16 cellular contexts compared by ENCODE assay signal in the genomic region with DNA sequence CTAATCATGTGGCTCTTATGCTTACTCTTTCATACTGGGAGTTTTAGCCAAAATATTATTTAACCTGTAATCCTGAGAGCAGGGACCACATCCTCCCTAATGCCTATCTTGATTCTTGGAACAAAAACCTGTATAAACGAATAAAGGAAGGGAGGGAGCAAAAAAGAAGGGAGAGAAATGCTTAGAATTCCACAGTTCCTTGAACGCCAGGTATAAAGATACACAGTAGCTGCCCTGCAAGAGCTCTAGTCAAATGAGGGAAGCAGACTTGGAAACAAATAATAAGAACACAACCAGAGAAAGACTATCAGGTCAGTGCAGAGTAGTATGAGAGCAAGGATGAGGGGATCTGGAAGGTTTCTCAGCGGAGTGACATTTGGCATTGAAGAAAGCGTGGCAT.
DNase-seq lines count a peak whose midpoint lies in the region; ATAC-seq and TF ChIP-seq lines count a peak whose summit lies in the region.
"Had no signal": no experiment of that assay in that cellular context is flagged by ENCODE, and none has a peak within 500 bp of the region (broad histone marks: within the 10 kb centered on the region; RNA-seq: fewer than 3 reads in every experiment).

No MANE protein-coding gene starts in this region.

- no peaks in the 10 kb centered on the region for H3K79me2 ChIP-seq in MM.1S (ENCODE audit: low read length)

- no peak for TF ChIP-seq CTCF in cardiac muscle cell (IDR thresholded peaks at IDR 0.05; ENCODE audit: low read depth, low read length)
- TF ChIP-seq CTCF in left ventricle myocardium inferior (IDR thresholded peaks at IDR 0.05; ENCODE audit: borderline replicate concordance) = no peak
- TF ChIP-seq CTCF in MM.1S (IDR thresholded peaks at IDR 0.05; ENCODE audit: low read length) = no peak
- no peak for TF ChIP-seq CTCF in esophagus muscularis mucosa (IDR thresholded peaks at IDR 0.05)
- TF ChIP-seq CTCF in omental fat pad (IDR thresholded peaks at IDR 0.05) = no peak
- no peak for TF ChIP-seq CTCF in GM13977 (IDR thresholded peaks at IDR 0.05; ENCODE audit: extremely low read depth, insufficient read depth, missing control alignments)

- ATAC-seq in omental fat pad (ENCODE audit: low FRiP score) (peak; percentile 25), esophagus mucosa (no peak)
- ATAC-seq: effector memory CD8-positive, alpha-beta T cell had no signal

- H3K27me3 ChIP-seq in cardiac muscle cell (no peaks in the 10 kb centered on the region), left ventricle myocardium inferior (ENCODE audit: low read depth) (peaks cover 10% of the 10 kb centered on the region), MM.1S (replicated peaks; ENCODE audit: insufficient read depth, low read length) (no peaks in the 10 kb centered on the region), esophagus muscularis mucosa (peaks cover 0 to 12% (median 0%) of the 10 kb centered on the region in 4 donors)
- H3K27me3 ChIP-seq: uterus had no signal

- 46% methylated on average over 4 of the region's 4 CpGs for whole genome bisulfite sequencing in esophagus muscularis mucosa

- no peak overlapping the region for H3K4me2 ChIP-seq in MM.1S (ENCODE audit: low read depth, low read length)

- intact Hi-C loops in left ventricle myocardium inferior (cut with micrococcal nuclease) = loop anchor here (10.0 kb wide), 1 partner anchor 607 kb away; no protein-coding TSS in a partner anchor
- intact Hi-C loops in esophagus muscularis mucosa (cut with DNase I) = loop anchor here (10.0 kb wide), 1 partner anchor 1477 kb away; no protein-coding TSS in a partner anchor

- no peak overlapping the region for H3K4me3 ChIP-seq in cardiac muscle cell
- no peak overlapping the region for H3K4me3 ChIP-seq in left ventricle myocardium inferior
- H3K4me3 ChIP-seq in MM.1S (ENCODE audit: low read length) = no peak overlapping the region
- no peak overlapping the region for H3K4me3 ChIP-seq in esophagus muscularis mucosa
- H3K4me3 ChIP-seq: uterus had no signal

- in situ Hi-C loops in KBM-7 (cut with MboI; ENCODE audit: low pct_unique_long_range_greater_than_20kb, low sequenced_read_pairs) = no loop called here
- in situ Hi-C loops in GM13977 (cut with MboI; ENCODE audit: low pct_unique_long_range_greater_than_20kb, low sequenced_read_pairs, unreplicated experiment) = loop anchor here (25.0 kb wide), 3 partner anchors 425 to 1475 kb away; partner anchors contain the start of gene TGFB2

- peak overlapping the region; percentile 39 for H3K27ac ChIP-seq in cardiac muscle cell
- no peak overlapping the region for H3K27ac ChIP-seq in left ventricle myocardium inferior (replicated peaks)
- H3K27ac ChIP-seq in MM.1S (ENCODE audit: low read length) = no peak overlapping the region
- H3K27ac ChIP-seq in esophagus muscularis mucosa (replicated peaks in 1 of 4) = no peak overlapping the region
- H3K27ac ChIP-seq: uterus had no signal

- H3K9me3 ChIP-seq in cardiac muscle cell (ENCODE audit: low read depth) = no peaks in the 10 kb centered on the region
- no peaks in the 10 kb centered on the region for H3K9me3 ChIP-seq in left ventricle myocardium inferior (replicated peaks)
- no peaks in the 10 kb centered on the region for H3K9me3 ChIP-seq in MM.1S (replicated peaks; ENCODE audit: insufficient read depth, low read length)
- H3K9me3 ChIP-seq in esophagus muscularis mucosa = no peaks in the 10 kb centered on the region
- H3K9me3 ChIP-seq: uterus had no signal

- no peaks in the 10 kb centered on the region for H3K9me2 ChIP-seq in MM.1S (replicated peaks; ENCODE audit: insufficient read depth, low read length)

- no peaks in the 10 kb centered on the region for H3F3A ChIP-seq in MM.1S (ENCODE audit: insufficient read depth, low read length)

- H3K9ac ChIP-seq in MM.1S (ENCODE audit: low read length) = no peak overlapping the region

- H3K4me1 ChIP-seq in cardiac muscle cell (ENCODE audit: low read depth) (peaks cover 17% of the 10 kb centered on the region), left ventricle myocardium inferior (peaks cover 13% of the 10 kb centered on the region), MM.1S (ENCODE audit: low read length) (no peaks in the 10 kb centered on the region), esophagus muscularis mucosa (peaks cover 4 to 15% (median 6%) of the 10 kb centered on the region in 4 donors)
- H3K4me1 ChIP-seq: uterus had no signal

- TF ChIP-seq EP300 in esophagus muscularis mucosa (IDR thresholded peaks at IDR 0.05) = no peak

- TF ChIP-seq POLR2A in esophagus muscularis mucosa (IDR thresholded peaks at IDR 0.05; ENCODE audit: low read depth) = no peak

- H2AFZ ChIP-seq in MM.1S (ENCODE audit: low read length) = 0 out of 2 replicates have a peak overlapping the region, but pooled peaks have one; percentile 12

- DNase-seq in cardiac muscle cell (ENCODE audit: low read depth in 1 of 2, low spot score in 1 of 2) = no peak
- DNase-seq in left ventricle myocardium inferior = no peak
- DNase-seq in MM.1S = no peak
- peak; percentile 90 for DNase-seq in esophagus muscularis mucosa (ENCODE audit: extremely low spot score)
- DNase-seq in omental fat pad (ENCODE audit: low spot score) = no peak
- DNase-seq in KBM-7 = no peak
- no peak for DNase-seq in GM13977 (ENCODE audit: low spot score)
- DNase-seq: activated effector memory CD4-positive, alpha-beta T cell treated with anti-CD3 and anti-CD28 coated beads, Interleukin-2, amount 50 U/mL, for 16 hours; activated T-cell treated with anti-CD3 and anti-CD28 coated beads, Interleukin-2, amount 50 U/mL, for 1 hour; CD4-positive, alpha-beta T cell; cortex of kidney; effector memory CD8-positive, alpha-beta T cell; stimulated activated CD4-positive, alpha-beta T cell treated with anti-CD3 and anti-CD28 coated beads, Interleukin-12 subunit alpha, Interleukin-12 subunit beta, amount 100 ng/mL, for 4 hours; stimulated activated CD4-positive, alpha-beta T cell treated with anti-CD3 and anti-CD28 coated beads, Interleukin-2, amount 100 ng/mL, for 48 hours had no signal

- no peaks in the 10 kb centered on the region for H3K36me3 ChIP-seq in cardiac muscle cell
- no peaks in the 10 kb centered on the region for H3K36me3 ChIP-seq in left ventricle myocardium inferior
- no peaks in the 10 kb centered on the region for H3K36me3 ChIP-seq in MM.1S (replicated peaks; ENCODE audit: insufficient read depth, low read length)
- no peaks in the 10 kb centered on the region for H3K36me3 ChIP-seq in esophagus muscularis mucosa
- H3K36me3 ChIP-seq: uterus had no signal

- no peaks in the 10 kb centered on the region for H4K20me1 ChIP-seq in MM.1S (ENCODE audit: insufficient read depth, low read length)
